In genomic region chr2:12755384-12755783, GRCh38 we compare ENCODE assay signal across 1 cellular context.
A peak's percentile ranks its signal among the peaks of the same experiment; 100 is the strongest.
TF ChIP-seq lines count a peak whose summit lies in the region.

No MANE protein-coding gene starts in this region.

TF ChIP-seq in SK-N-SH, 30 proteins besides CTCF, POLR2A, EP300 and RAD21 (continued from another document):
- TF ChIP-seq IRF3 (IDR thresholded peaks at IDR 0.05; ENCODE audit: low read depth, low read length): no peak
- no peak for TF ChIP-seq SIN3A (IDR thresholded peaks at IDR 0.05; ENCODE audit: borderline replicate concordance, low read depth, low read length)
- TF ChIP-seq NFIC (IDR thresholded peaks at IDR 0.05; ENCODE audit: borderline replicate concordance): no peak; the same call in 1 of the 2 replicates
- 0 out of 2 replicates have a peak, but pooled peaks have one; percentile 33 for TF ChIP-seq TEAD4 (IDR thresholded peaks at IDR 0.05; ENCODE audit: borderline replicate concordance, insufficient read depth)
- no peak for TF ChIP-seq RXRA (IDR thresholded peaks at IDR 0.05; ENCODE audit: borderline replicate concordance, low read depth)
- peak; percentile 56 for TF ChIP-seq TCF12 (IDR thresholded peaks at IDR 0.05)
- TF ChIP-seq GABPA (IDR thresholded peaks at IDR 0.05; ENCODE audit: low read depth): no peak
- no peak for TF ChIP-seq MEF2A (IDR thresholded peaks at IDR 0.05; ENCODE audit: borderline replicate concordance, low read depth)
- no peak for TF ChIP-seq RFX5 (IDR thresholded peaks at IDR 0.05; ENCODE audit: low read length)
- no peak for TF ChIP-seq MXI1 (IDR thresholded peaks at IDR 0.05; ENCODE audit: low read depth, low read length)
- 0 out of 2 replicates have a peak, but pooled peaks have one; percentile 17 for TF ChIP-seq JUND (IDR thresholded peaks at IDR 0.05)
- TF ChIP-seq PBX3 (IDR thresholded peaks at IDR 0.05): peak; percentile 46
- 0 out of 2 replicates have a peak, but pooled peaks have one; percentile 10 for TF ChIP-seq RCOR1 (IDR thresholded peaks at IDR 0.05; ENCODE audit: low read length)
- no peak for TF ChIP-seq ELF1 (IDR thresholded peaks at IDR 0.05)
- TF ChIP-seq EZH2phosphoT487 (IDR thresholded peaks at IDR 0.05; ENCODE audit: borderline replicate concordance, low read depth): no peak
